28 cellular contexts compared by ENCODE assay signal in the genomic region with DNA sequence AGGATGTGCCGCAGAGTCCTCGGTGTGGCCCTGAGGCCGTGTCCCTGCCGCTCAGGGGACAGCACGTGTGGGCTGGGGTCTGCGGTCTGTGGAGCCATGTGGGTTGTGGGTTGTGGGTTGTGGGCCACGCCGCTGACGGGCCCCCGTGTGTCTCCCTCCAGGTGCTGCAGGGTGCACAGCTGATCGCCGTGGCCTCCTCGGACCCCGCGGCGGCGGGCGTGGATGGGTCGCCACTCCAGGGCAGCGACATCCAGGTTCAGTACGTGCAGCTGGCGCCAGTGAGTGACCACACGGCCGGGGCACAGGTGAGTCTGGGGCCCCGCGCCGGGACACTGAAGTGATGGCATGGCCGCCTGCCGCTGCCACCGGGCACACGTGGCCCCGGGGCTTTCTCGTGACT.
"Had no signal": no experiment of that assay in that cellular context is flagged by ENCODE, and none has a peak within 500 bp of the region (broad histone marks: within the 10 kb centered on the region; RNA-seq: fewer than 3 reads in every experiment).

No MANE protein-coding gene starts in this region.

- H3K27ac ChIP-seq: brain microvascular endothelial cell, esophagus muscularis mucosa, foreskin keratinocyte, heart left ventricle, parathyroid adenoma, right lobe of liver, skin epidermis, stomach, thyroid gland, upper lobe of left lung, vagina had no signal

- H3K4me1 ChIP-seq: esophagus muscularis mucosa, foreskin keratinocyte, parathyroid adenoma, right lobe of liver, thyroid gland, upper lobe of left lung had no signal

- H2AFZ ChIP-seq: parathyroid adenoma had no signal

- H3K9me3 ChIP-seq: esophagus muscularis mucosa, heart left ventricle, right lobe of liver, stomach, thyroid gland, upper lobe of left lung, vagina had no signal

- H3K4me1 Mint-ChIP-seq: activated CD4-positive, alpha-beta T cell treated with anti-CD3 and anti-CD28 coated beads, Interleukin-2, amount 10 ng/mL, durations not matched to agents 24 days and 14 days; activated naive CD4-positive, alpha-beta T cell treated with anti-CD3 and anti-CD28 coated beads, Interleukin-2, amount 10 ng/mL, durations not matched to agents 7 days and 5 days; activated naive CD8-positive, alpha-beta T cell treated with anti-CD3 and anti-CD28 coated beads, Interleukin-2, amount 10 ng/mL, durations not matched to agents 7 days and 5 days; neural crest cell; stimulated activated effector memory CD8-positive, alpha-beta T cell treated with anti-CD3 and anti-CD28 coated beads, Interleukin-12 subunit alpha, Interleukin-12 subunit beta, amount 100 ng/mL, for 72 hours had no signal

- H3K27me3 Mint-ChIP-seq: activated CD4-positive, alpha-beta memory T cell treated with anti-CD3 and anti-CD28 coated beads for 36 hours; activated CD4-positive, alpha-beta T cell treated with anti-CD3 and anti-CD28 coated beads, Interleukin-2, amount 10 ng/mL, durations not matched to agents 24 days and 14 days; activated naive CD4-positive, alpha-beta T cell treated with anti-CD3 and anti-CD28 coated beads, Interleukin-2, amount 10 ng/mL, durations not matched to agents 7 days and 5 days; activated naive CD8-positive, alpha-beta T cell treated with anti-CD3 and anti-CD28 coated beads, Interleukin-2, amount 10 ng/mL, durations not matched to agents 7 days and 5 days; activated T-cell treated with anti-CD3 and anti-CD28 coated beads, Interleukin-2, amount 50 U/mL, for 24 hours; dendritic cell treated with granulocyte-macrophage colony-stimulating factor and Interleukin-4, amounts not matched to agents 40 ng/mL and 50 ng/mL, for 4 days; naive thymus-derived CD8-positive, alpha-beta T cell had no signal

- H3K4me3 Mint-ChIP-seq: activated CD4-positive, alpha-beta memory T cell treated with anti-CD3 and anti-CD28 coated beads for 36 hours; activated CD4-positive, alpha-beta T cell treated with anti-CD3 and anti-CD28 coated beads, Interleukin-2, amount 10 ng/mL, durations not matched to agents 24 days and 14 days; activated naive CD4-positive, alpha-beta T cell treated with anti-CD3 and anti-CD28 coated beads, Interleukin-2, amount 10 ng/mL, durations not matched to agents 7 days and 5 days; activated naive CD8-positive, alpha-beta T cell treated with anti-CD3 and anti-CD28 coated beads, Interleukin-2, amount 10 ng/mL, durations not matched to agents 7 days and 5 days; activated T-cell treated with anti-CD3 and anti-CD28 coated beads, Interleukin-2, amount 50 U/mL, for 24 hours; dendritic cell treated with granulocyte-macrophage colony-stimulating factor and Interleukin-4, amounts not matched to agents 40 ng/mL and 50 ng/mL, for 4 days; naive thymus-derived CD8-positive, alpha-beta T cell; neural crest cell; stimulated activated effector memory CD8-positive, alpha-beta T cell treated with anti-CD3 and anti-CD28 coated beads, Interleukin-12 subunit alpha, Interleukin-12 subunit beta, amount 100 ng/mL, for 72 hours had no signal

- ATAC-seq: foreskin keratinocyte; heart left ventricle; naive thymus-derived CD8-positive, alpha-beta T cell; right lobe of liver; stimulated activated effector memory CD8-positive, alpha-beta T cell treated with anti-CD3 and anti-CD28 coated beads, Interleukin-12 subunit alpha, Interleukin-12 subunit beta, amount 100 ng/mL, for 72 hours had no signal

- H3K4me3 ChIP-seq: esophagus muscularis mucosa, heart left ventricle, right lobe of liver, skin epidermis, stomach, thyroid gland, upper lobe of left lung, vagina had no signal

- H3K9me3 Mint-ChIP-seq: activated CD4-positive, alpha-beta memory T cell treated with anti-CD3 and anti-CD28 coated beads for 36 hours; activated CD4-positive, alpha-beta T cell treated with anti-CD3 and anti-CD28 coated beads, Interleukin-2, amount 10 ng/mL, durations not matched to agents 24 days and 14 days; activated naive CD4-positive, alpha-beta T cell treated with anti-CD3 and anti-CD28 coated beads, Interleukin-2, amount 10 ng/mL, durations not matched to agents 7 days and 5 days; activated naive CD8-positive, alpha-beta T cell treated with anti-CD3 and anti-CD28 coated beads, Interleukin-2, amount 10 ng/mL, durations not matched to agents 7 days and 5 days; activated T-cell treated with anti-CD3 and anti-CD28 coated beads, Interleukin-2, amount 50 U/mL, for 24 hours; dendritic cell treated with granulocyte-macrophage colony-stimulating factor and Interleukin-4, amounts not matched to agents 40 ng/mL and 50 ng/mL, for 4 days; naive thymus-derived CD8-positive, alpha-beta T cell; neural crest cell; stimulated activated effector memory CD8-positive, alpha-beta T cell treated with anti-CD3 and anti-CD28 coated beads, Interleukin-12 subunit alpha, Interleukin-12 subunit beta, amount 100 ng/mL, for 72 hours had no signal

- DNase-seq: activated CD4-positive, alpha-beta memory T cell treated with anti-CD3 and anti-CD28 coated beads for 36 hours; activated CD4-positive, alpha-beta T cell treated with anti-CD3 and anti-CD28 coated beads, Interleukin-2, amount 10 ng/mL, durations not matched to agents 24 days and 14 days; activated CD4-positive, CD25-positive, alpha-beta regulatory T cell treated with anti-CD3 and anti-CD28 coated beads, Interleukin-2, amount 50 U/mL, for 72 hours; activated CD8-positive, alpha-beta memory T cell treated with anti-CD3 and anti-CD28 coated beads, Interleukin-2, amount 50 U/mL, for 4 hours; activated gamma-delta T cell; activated naive CD4-positive, alpha-beta T cell treated with anti-CD3 and anti-CD28 coated beads, Interleukin-2, amount 10 ng/mL, durations not matched to agents 7 days and 5 days; activated naive CD8-positive, alpha-beta T cell treated with anti-CD3 and anti-CD28 coated beads, Interleukin-2, amount 10 ng/mL, durations not matched to agents 7 days and 5 days; activated T-cell treated with anti-CD3 and anti-CD28 coated beads, Interleukin-2, amount 50 U/mL, for 24 hours; brain microvascular endothelial cell; foreskin keratinocyte; kidney glomerular epithelial cell; midbrain; occipital lobe; stimulated activated CD4-positive, alpha-beta T cell treated with anti-CD3 and anti-CD28 coated beads, Interleukin-4, amount 100 ng/mL, for 24 hours; stomach; T-helper 2 cell; thyroid gland had no signal

- H3K9ac ChIP-seq: parathyroid adenoma had no signal

- H3K27me3 ChIP-seq: brain microvascular endothelial cell, esophagus muscularis mucosa, foreskin keratinocyte, heart left ventricle, right lobe of liver, stomach, thyroid gland, upper lobe of left lung, vagina had no signal

- H3K27ac Mint-ChIP-seq: activated CD4-positive, alpha-beta memory T cell treated with anti-CD3 and anti-CD28 coated beads for 36 hours; activated CD4-positive, alpha-beta T cell treated with anti-CD3 and anti-CD28 coated beads, Interleukin-2, amount 10 ng/mL, durations not matched to agents 24 days and 14 days; activated naive CD4-positive, alpha-beta T cell treated with anti-CD3 and anti-CD28 coated beads, Interleukin-2, amount 10 ng/mL, durations not matched to agents 7 days and 5 days; activated naive CD8-positive, alpha-beta T cell treated with anti-CD3 and anti-CD28 coated beads, Interleukin-2, amount 10 ng/mL, durations not matched to agents 7 days and 5 days; activated T-cell treated with anti-CD3 and anti-CD28 coated beads, Interleukin-2, amount 50 U/mL, for 24 hours; dendritic cell treated with granulocyte-macrophage colony-stimulating factor and Interleukin-4, amounts not matched to agents 40 ng/mL and 50 ng/mL, for 4 days; stimulated activated effector memory CD8-positive, alpha-beta T cell treated with anti-CD3 and anti-CD28 coated beads, Interleukin-12 subunit alpha, Interleukin-12 subunit beta, amount 100 ng/mL, for 72 hours had no signal
